ENCODE assay signal across 20 cellular contexts in the genomic region with DNA sequence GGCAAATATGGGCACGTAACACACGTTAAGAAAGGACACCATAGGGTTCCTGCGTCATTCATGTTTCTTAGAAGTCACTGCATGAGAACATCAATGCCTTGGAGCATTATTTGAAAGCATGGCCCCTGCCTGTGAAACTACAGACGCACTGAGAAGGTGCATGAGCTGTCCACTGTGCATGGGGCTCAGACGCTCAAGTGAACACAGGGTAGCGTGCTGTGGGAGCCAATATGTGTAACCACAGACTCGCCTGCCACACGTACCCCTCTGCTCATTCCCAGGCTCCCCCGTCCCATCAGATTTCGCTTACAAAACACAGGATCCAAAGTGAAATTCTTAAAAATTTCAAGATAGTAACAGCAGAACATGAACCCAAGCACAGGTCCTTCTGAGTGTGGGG. TPM values are rescaled to one million over a fixed set of nuclear protein-coding genes. Genes with fewer than 3 reads are reported as not detected.
DNase-seq lines count a peak whose midpoint lies in the region; ATAC-seq, FAIRE-seq and TF ChIP-seq lines count a peak whose summit lies in the region.
"Had no signal": no experiment of that assay in that cellular context is flagged by ENCODE, and none has a peak within 500 bp of the region (broad histone marks: within the 10 kb centered on the region; RNA-seq: fewer than 3 reads in every experiment).

No MANE protein-coding gene starts in this region.

- H3K4me1 ChIP-seq in spleen (peaks cover 1 to 12% (median 9%) of the 10 kb centered on the region in 6 donors), PC-9 (replicated peaks; ENCODE audit: insufficient read depth) (no peaks in the 10 kb centered on the region)

- no peaks in the 10 kb centered on the region for H3K36me3 ChIP-seq in H7 (replicated peaks; ENCODE audit: control insufficient read depth, insufficient read depth, low read length)
- H3K36me3 ChIP-seq in spleen: no peaks in the 10 kb centered on the region
- no peaks in the 10 kb centered on the region for H3K36me3 ChIP-seq in PC-9 (ENCODE audit: low read depth)
- H3K36me3 ChIP-seq: BLaER1 treated with 17β-estradiol and CSF1 and Interleukin-3, amounts not matched to agents 10 nM and 100 nM had no signal

- no peak overlapping the region for H2AFZ ChIP-seq in PC-9

- peaks cover 49% of the 10 kb centered on the region for H3K79me2 ChIP-seq in PC-9 (ENCODE audit: low read depth)

- H3K27ac ChIP-seq in spleen (no peak overlapping the region), PC-9 (no peak overlapping the region)
- H3K27ac ChIP-seq: BLaER1 treated with 17β-estradiol and CSF1 and Interleukin-3, amounts not matched to agents 10 nM and 100 nM; RWPE1 had no signal

- H3F3A ChIP-seq in PC-9 (ENCODE audit: insufficient read depth, low read depth): no peaks in the 10 kb centered on the region

- no peaks in the 10 kb centered on the region for H3K9me2 ChIP-seq in PC-9 (ENCODE audit: insufficient read depth)

- FAIRE-seq in HTR-8/SVneo (lab: Jason Lieb, UNC): peak; percentile 33
- FAIRE-seq: GM12878 had no signal

- H3K4me3 ChIP-seq in H7 (ENCODE audit: insufficient read depth, low read depth, low read length) (no peak overlapping the region), spleen (no peak overlapping the region), PC-9 (no peak overlapping the region)
- H3K4me3 ChIP-seq: BLaER1 treated with 17β-estradiol and CSF1 and Interleukin-3, amounts not matched to agents 10 nM and 100 nM; GM12878 had no signal

- CTCF ChIA-PET in PC-9 (lab: Charles Lee): no interaction called here

- POLR2A ChIA-PET in PC-9 (lab: Charles Lee; ENCODE audit: unreplicated experiment): no interaction called here

- TF ChIP-seq POLR2A in spleen (IDR thresholded peaks at IDR 0.05): no peak

- H3K4me2 ChIP-seq in PC-9: no peak overlapping the region
- H3K4me2 ChIP-seq: BLaER1 treated with 17β-estradiol and CSF1 and Interleukin-3, amounts not matched to agents 10 nM and 100 nM had no signal

- H3K27me3 ChIP-seq in H7 (ENCODE audit: control insufficient read depth, insufficient read depth, low read length) (peaks cover 16% of the 10 kb centered on the region), spleen (replicated peaks in 1 of 7) (peaks cover 0 to 79% (median 19%) of the 10 kb centered on the region in 7 donors), PC-9 (ENCODE audit: insufficient read depth, low read depth) (no peaks in the 10 kb centered on the region)

- WGBS in spleen, 5 donors: 83 to 88% (median 84%) methylated on average over 10 of the region's 10 CpGs

- DNase-seq in H7 (peak; percentile 5), HTR-8/SVneo (ENCODE audit: insufficient read length, low spot score) (no peak), islet precursor cell (peak; percentile 28), spleen (peak; percentile 40), PC-9 (no peak), GM20000 (ENCODE audit: low spot score) (no peak)
- DNase-seq: CD8-positive, alpha-beta T cell; DMS53; EL; GOT3; IMR-90; NCI-H1417; NCI-H187; NCI-H2107; NCI-H2227 treated with DMSO at 0.1 percent for 48 hours; PC-3 had no signal

- intact Hi-C loops in spleen (cut with DNase I; ENCODE audit: low total_unique reads): no loop called here
- intact Hi-C loops in PC-9 (cut with micrococcal nuclease; ENCODE audit: unreplicated experiment): no loop called here

- TF ChIP-seq CTCF in spleen (IDR thresholded peaks at IDR 0.05 in 8 of 11, conservative IDR thresholded peaks at IDR 0.05 in 3 of 11): no peak
- no peak for TF ChIP-seq CTCF in PC-9 (conservative IDR thresholded peaks at IDR 0.05)
- no peak for TF ChIP-seq CTCF in GM20000 (IDR thresholded peaks at IDR 0.05; ENCODE audit: extremely low read depth, missing control alignments)

- H4K20me1 ChIP-seq in PC-9 (ENCODE audit: insufficient read depth): no peaks in the 10 kb centered on the region

- H3K9me3 ChIP-seq in spleen (no peaks in the 10 kb centered on the region), PC-9 (ENCODE audit: insufficient read depth, low read depth) (no peaks in the 10 kb centered on the region)
- H3K9me3 ChIP-seq: BLaER1 treated with 17β-estradiol and CSF1 and Interleukin-3, amounts not matched to agents 10 nM and 100 nM had no signal

- BruUV-seq in PC-9 (replicated peaks; lab: Mats Ljungman, UMichigan): no TSS peak

- no peak for ATAC-seq in GM18517 (IDR thresholded peaks at IDR 0.05; ENCODE audit: unreplicated experiment)
- ATAC-seq: CD8-positive, alpha-beta T cell; GM12878; PC-3 had no signal

RNA-seq across cellular contexts. Expression of a gene that starts 6.4 kb away (rescaled TPM):
- 7.2 and 7.6 TPM in 2 replicates for total RNA-seq in H7 (2014; rRNA removed; shearing (Covaris generic))
- total RNA-seq in spleen: 1 to 10 TPM in 1 of 7 donors, under 1 TPM in 5, not detected in 1; 0.23 to 1.3 (median 0.47) TPM
- polyA plus RNA-seq in spleen: under 1 TPM; 0.07 to 0.19 (median 0.14) TPM
- total RNA-seq in PC-9 (2021): 32.9 and 40.9 TPM in 2 replicates
- total RNA-seq: CD8-positive, alpha-beta T cell; IMR-90 had no signal

Comparison
In these comparisons a context has a peak if more than half of its experiments do, and no peak if none do; other contexts are left out.
1. DNase-seq: peak in H7 (single experiment), islet precursor cell (single experiment) and spleen (single experiment); none in HTR-8/SVneo (single experiment), PC-9 (0 of 2) and GM20000 (single experiment).